Comparison of ENCODE assay signal across 24 cellular contexts in the genomic region with DNA sequence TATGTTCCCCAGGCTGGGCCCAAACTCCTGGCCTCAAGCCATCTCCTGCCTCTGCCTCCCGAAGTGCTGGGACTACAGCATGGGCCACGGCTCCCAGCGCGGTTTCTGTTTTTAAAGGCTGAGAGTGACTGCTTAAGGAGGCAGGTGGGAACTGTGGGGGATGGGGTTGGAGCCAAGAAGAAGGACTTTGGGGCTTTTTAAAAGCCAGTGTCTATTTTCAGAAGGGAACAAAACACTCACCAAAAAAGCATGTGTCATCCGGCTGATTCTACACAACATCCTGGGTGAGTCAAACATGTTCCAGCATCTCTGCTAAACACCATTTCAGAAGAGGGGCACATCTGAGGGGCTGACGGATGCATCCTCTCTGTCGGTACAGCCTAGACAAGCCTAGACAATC.
DNase-seq lines count a peak whose midpoint lies in the region; FAIRE-seq and TF ChIP-seq lines count a peak whose summit lies in the region.
"Had no signal": no experiment of that assay in that cellular context is flagged by ENCODE, and none has a peak within 500 bp of the region (broad histone marks: within the 10 kb centered on the region; RNA-seq: fewer than 3 reads in every experiment).

No MANE protein-coding gene starts in this region.

- no peak overlapping the region for H3K27ac ChIP-seq in brain microvascular endothelial cell
- H3K27ac ChIP-seq: breast epithelium, C4-2B, heart right ventricle, ovary, PC-9, testis had no signal

- no peaks in the 10 kb centered on the region for H3K36me3 Mint-ChIP-seq in osteocyte (ENCODE audit: unreplicated experiment)

- in situ Hi-C loops in G401 (cut with HindIII; ENCODE audit: low sequenced_read_pairs), result no loop called here
- in situ Hi-C loops in brain microvascular endothelial cell (cut with HindIII; ENCODE audit: low pct_ligation_motif_present, low sequenced_read_pairs), result no loop called here

- peak; percentile 76 for DNase-seq in G401 (ENCODE audit: low spot score)
- DNase-seq in T1000 (lab: John Stamatoyannopoulos, UW), result peak; percentile 13
- DNase-seq in fibroblast of pulmonary artery (ENCODE audit: low read depth), result peak; percentile 6
- peak in 7 of 10 donors; percentile 38 to 89 (median 56) for DNase-seq in posterior cingulate gyrus
- no peak for DNase-seq in RCC 7860 (ENCODE audit: low spot score)
- no peak for DNase-seq in brain microvascular endothelial cell
- no peak for DNase-seq in NCI-H1436 treated with DMSO at 0.1 percent for 48 hours (lab: John Stamatoyannopoulos, UW)
- DNase-seq in osteocyte (ENCODE audit: extremely low spot score, unreplicated experiment), result no peak
- DNase-seq: ACHN; activated CD4-positive, alpha-beta memory T cell treated with anti-CD3 and anti-CD28 coated beads, Interleukin-2, amount 10 ng/mL, durations not matched to agents 7 days and 5 days; activated effector memory CD4-positive, alpha-beta T cell treated with anti-CD3 and anti-CD28 coated beads, Interleukin-2, amount 50 U/mL, for 16 hours; cortex of kidney; heart right ventricle; mesendoderm; naive thymus-derived CD8-positive, alpha-beta T cell; NCI-H1417; NCI-H510A; PC-9; stimulated activated CD4-positive, alpha-beta T cell treated with anti-CD3 and anti-CD28 coated beads, Interleukin-4, amount 100 ng/mL, for 1 hour; stimulated activated naive B cell treated with anti-CD40 and anti-IgM and Interleukin-4, amounts not matched to agents 10 μg/mL and 1 μg/mL and 100 μg/mL, for 72 hours; testis had no signal

- intact Hi-C loops in posterior cingulate gyrus (cut with DNase I), result no loop called here

- peaks cover 41% of the 10 kb centered on the region for H3K9me3 Mint-ChIP-seq in osteocyte (ENCODE audit: unreplicated experiment)

- H3K27me3 Mint-ChIP-seq in osteocyte (ENCODE audit: unreplicated experiment), result no peaks in the 10 kb centered on the region
- H3K27me3 Mint-ChIP-seq: activated CD4-positive, alpha-beta memory T cell treated with anti-CD3 and anti-CD28 coated beads, Interleukin-2, amount 10 ng/mL, durations not matched to agents 7 days and 5 days; naive thymus-derived CD8-positive, alpha-beta T cell; stimulated activated naive B cell treated with anti-CD40 and anti-IgM and Interleukin-4, amounts not matched to agents 10 μg/mL and 1 μg/mL and 100 μg/mL, for 72 hours had no signal

- H3K36me3 ChIP-seq in brain microvascular endothelial cell (replicated peaks), result no peaks in the 10 kb centered on the region
- H3K36me3 ChIP-seq: breast epithelium, heart right ventricle, ovary had no signal

- no peak overlapping the region for H3K4me3 Mint-ChIP-seq in osteocyte (ENCODE audit: unreplicated experiment)
- H3K4me3 Mint-ChIP-seq: activated CD4-positive, alpha-beta memory T cell treated with anti-CD3 and anti-CD28 coated beads, Interleukin-2, amount 10 ng/mL, durations not matched to agents 7 days and 5 days; naive thymus-derived CD8-positive, alpha-beta T cell; stimulated activated naive B cell treated with anti-CD40 and anti-IgM and Interleukin-4, amounts not matched to agents 10 μg/mL and 1 μg/mL and 100 μg/mL, for 72 hours had no signal

- FAIRE-seq in RCC 7860 (lab: Jason Lieb, UNC), result no peak

- H3K27me3 ChIP-seq in brain microvascular endothelial cell (replicated peaks), result no peaks in the 10 kb centered on the region
- H3K27me3 ChIP-seq: breast epithelium, ovary, testis had no signal

- no peak overlapping the region for H3K4me3 ChIP-seq in fibroblast of pulmonary artery (replicated peaks; ENCODE audit: low read depth, low read length)
- no peak overlapping the region for H3K4me3 ChIP-seq in brain microvascular endothelial cell (ENCODE audit: low read depth, low read length)
- H3K4me3 ChIP-seq: breast epithelium, heart right ventricle, ovary, PC-9, testis had no signal

- no peak overlapping the region for H3K27ac Mint-ChIP-seq in osteocyte (ENCODE audit: unreplicated experiment)
- H3K27ac Mint-ChIP-seq: activated CD4-positive, alpha-beta memory T cell treated with anti-CD3 and anti-CD28 coated beads, Interleukin-2, amount 10 ng/mL, durations not matched to agents 7 days and 5 days; naive thymus-derived CD8-positive, alpha-beta T cell; stimulated activated naive B cell treated with anti-CD40 and anti-IgM and Interleukin-4, amounts not matched to agents 10 μg/mL and 1 μg/mL and 100 μg/mL, for 72 hours had no signal

- TF ChIP-seq CTCF in fibroblast of pulmonary artery (IDR thresholded peaks at IDR 0.05; ENCODE audit: low read length, missing control alignments), result no peak
- no peak for TF ChIP-seq CTCF in brain microvascular endothelial cell (IDR thresholded peaks at IDR 0.05; ENCODE audit: low read depth, low read length, missing control alignments)
- TF ChIP-seq CTCF in osteocyte (IDR thresholded peaks at IDR 0.05), result no peak

- no peaks in the 10 kb centered on the region for H3K4me1 Mint-ChIP-seq in osteocyte (ENCODE audit: unreplicated experiment)
- H3K4me1 Mint-ChIP-seq: activated CD4-positive, alpha-beta memory T cell treated with anti-CD3 and anti-CD28 coated beads, Interleukin-2, amount 10 ng/mL, durations not matched to agents 7 days and 5 days; naive thymus-derived CD8-positive, alpha-beta T cell; stimulated activated naive B cell treated with anti-CD40 and anti-IgM and Interleukin-4, amounts not matched to agents 10 μg/mL and 1 μg/mL and 100 μg/mL, for 72 hours had no signal

Comparison
In these comparisons a context has a peak if more than half of its experiments do, and no peak if none do; other contexts are left out.
1. DNase-seq: peak in G401 (single experiment), T1000 (single experiment), fibroblast of pulmonary artery (single experiment) and posterior cingulate gyrus (7 of 10); none in RCC 7860 (single experiment), brain microvascular endothelial cell (single experiment), NCI-H1436 treated with DMSO at 0.1 percent for 48 hours (single experiment) and osteocyte (single experiment).